In genomic region chr6:116772450-116772849, GRCh38 we compare ENCODE assay signal across 39 cellular contexts. TPM values are rescaled to one million over a fixed set of nuclear protein-coding genes. Genes with fewer than 3 reads are reported as not detected.
"Had no signal": no experiment of that assay in that cellular context is flagged by ENCODE, and none has a peak within 500 bp of the region (broad histone marks: within the 10 kb centered on the region; RNA-seq: fewer than 3 reads in every experiment).

No MANE protein-coding gene starts in this region.

- H3K9me3 ChIP-seq: MG63 had no signal

- DNase-seq: MG63, MM.1S, MV-4-11, NCI-H1048, NCI-H1092, NCI-H1092 treated with DMSO at 0.1 percent for 48 hours, NCI-H1105, NCI-H1105 treated with DMSO at 0.1 percent for 48 hours, NCI-H1417, NCI-H1417 treated with DMSO at 0.1 percent for 48 hours, NCI-H1436, NCI-H1436 treated with DMSO at 0.1 percent for 48 hours, NCI-H146, NCI-H1694, NCI-H1694 treated with DMSO at 0.1 percent for 48 hours, NCI-H187, NCI-H187 treated with DMSO at 0.1 percent for 48 hours, NCI-H1930, NCI-H2029, NCI-H2029 treated with DMSO at 0.1 percent for 48 hours, NCI-H2081, NCI-H2081 treated with DMSO at 0.1 percent for 48 hours, NCI-H2107, NCI-H2171, NCI-H2171 treated with DMSO at 0.1 percent for 48 hours, NCI-H2227 treated with DMSO at 0.1 percent for 48 hours, NCI-H226, NCI-H345, NCI-H446, NCI-H446 treated with DMSO at 0.1 percent for 48 hours, NCI-H510A, NCI-H510A treated with DMSO at 0.1 percent for 48 hours, NCI-H524, NCI-H524 treated with DMSO at 0.1 percent for 48 hours, NCI-H526 had no signal

- H3K36me3 ChIP-seq: MG63 had no signal

- H3K27me3 ChIP-seq: MG63 had no signal

- H3K4me3 ChIP-seq: MG63 had no signal

RNA-seq across cellular contexts. Expression of gene FAM162B, which starts 6.9 kb away (rescaled TPM):
- total RNA-seq: LHCN-M2, M059J, MCF 10A had no signal

RNA-seq across cellular contexts. Expression of gene GPRC6A, which starts 56.4 kb away (rescaled TPM):
- total RNA-seq: LHCN-M2, M059J, MCF 10A, NCI-H460 had no signal
